In genomic region chr2:173075781-173076556, GRCh38 we compare ENCODE assay signal across 8 cellular contexts. TPM values are rescaled to one million over a fixed set of nuclear protein-coding genes. Genes with fewer than 3 reads are reported as not detected.
A peak's percentile ranks its signal among the peaks of the same experiment; 100 is the strongest.
DNase-seq lines count a peak whose midpoint lies in the region; ATAC-seq, FAIRE-seq and TF ChIP-seq lines count a peak whose summit lies in the region.

TSS of gene MAP3K20 (plus strand) at chr2:173075846. CDS start at chr2:173091032, 15,186 bp downstream.

- no peaks in the 10 kb centered on the region for H3K9me3 ChIP-seq in thymus (ENCODE audit: control insufficient read depth)

- H3K9me3 Mint-ChIP-seq in activated T-helper 17 cell treated with anti-CD3 and anti-CD28 coated beads, Interleukin-2, amount 50 U/mL, for 72 hours: no peaks in the 10 kb centered on the region
- H3K9me3 Mint-ChIP-seq in nephron: no peaks in the 10 kb centered on the region

- peaks cover 5% of the 10 kb centered on the region for H3K4me1 ChIP-seq in thymus (ENCODE audit: control insufficient read depth, insufficient read depth, low read length)

- no peak for FAIRE-seq in D721Med (lab: Jason Lieb, UNC)

- DNase-seq in D721Med (ENCODE audit: insufficient read length, low spot score) (no peak), HK-2 (ENCODE audit: unreplicated experiment) (peak; percentile 76), fibroblast of the aortic adventitia (ENCODE audit: low read depth) (peak; percentile 71)

- under 1% methylated on average over 106 of the region's 106 CpGs for WGBS in thymus

- peak within 1 kb of the TSS; percentile 80 for H3K27ac ChIP-seq in thymus (ENCODE audit: low read depth)

- peak within 1 kb of the TSS; percentile 83 for H3K4me3 Mint-ChIP-seq in activated T-helper 17 cell treated with anti-CD3 and anti-CD28 coated beads, Interleukin-2, amount 50 U/mL, for 72 hours
- H3K4me3 Mint-ChIP-seq in nephron: peak within 1 kb of the TSS; percentile 90 to 93 (median 93)

- peaks cover 28% of the 10 kb centered on the region for H3K27me3 Mint-ChIP-seq in activated T-helper 17 cell treated with anti-CD3 and anti-CD28 coated beads, Interleukin-2, amount 50 U/mL, for 72 hours
- peaks cover 15% of the 10 kb centered on the region for H3K27me3 Mint-ChIP-seq in nephron (ENCODE audit: low read depth)

- H3K36me3 Mint-ChIP-seq in activated T-helper 17 cell treated with anti-CD3 and anti-CD28 coated beads, Interleukin-2, amount 50 U/mL, for 72 hours (ENCODE audit: low read depth): peaks cover 6% of the 10 kb centered on the region
- peaks cover 3% of the 10 kb centered on the region for H3K36me3 Mint-ChIP-seq in nephron (ENCODE audit: low read depth)

- peaks cover 7% of the 10 kb centered on the region for H3K4me1 Mint-ChIP-seq in activated T-helper 17 cell treated with anti-CD3 and anti-CD28 coated beads, Interleukin-2, amount 50 U/mL, for 72 hours
- peaks cover 24% of the 10 kb centered on the region for H3K4me1 Mint-ChIP-seq in nephron

- H3K36me3 ChIP-seq in thymus (ENCODE audit: control insufficient read depth, insufficient read depth): no peaks in the 10 kb centered on the region

- H3K27ac Mint-ChIP-seq in activated T-helper 17 cell treated with anti-CD3 and anti-CD28 coated beads, Interleukin-2, amount 50 U/mL, for 72 hours: peak within 1 kb of the TSS; percentile 82
- H3K27ac Mint-ChIP-seq in nephron: peak within 1 kb of the TSS; percentile 92 to 96 (median 95)

- peak within 1 kb of the TSS; percentile 79 for H3K4me3 ChIP-seq in fibroblast of the aortic adventitia (ENCODE audit: low read depth, low read length)
- H3K4me3 ChIP-seq in thymus (ENCODE audit: low read length): peak within 1 kb of the TSS; percentile 83

- ATAC-seq in GM19467 (IDR thresholded peaks at IDR 0.05; ENCODE audit: unreplicated experiment): peak; percentile 65
- ATAC-seq in activated T-helper 17 cell treated with anti-CD3 and anti-CD28 coated beads, Interleukin-2, amount 50 U/mL, for 72 hours (replicated peaks): peak; percentile 76

- H3K27me3 ChIP-seq in thymus (ENCODE audit: control insufficient read depth, insufficient read depth): no peaks in the 10 kb centered on the region

- TF ChIP-seq CTCF in D721Med (IDR thresholded peaks at IDR 0.05; ENCODE audit: insufficient read depth, missing control alignments) (peak; percentile 43), fibroblast of the aortic adventitia (IDR thresholded peaks at IDR 0.05; ENCODE audit: insufficient read depth, low read length) (peak; percentile 56), nephron (IDR thresholded peaks at IDR 0.05; ENCODE audit: unreplicated experiment in 3 of 3) (peak; percentile 32 to 46 (median 34))

TF ChIP-seq in PFSK-1, 5 proteins besides CTCF, POLR2A, EP300 and RAD21:
- TF ChIP-seq FOXP2 (optimal IDR thresholded peaks at IDR 0.05; ENCODE audit: borderline replicate concordance, extremely low read depth, extremely low read length, insufficient read depth) (peak; percentile 80), SIN3A (IDR thresholded peaks at IDR 0.05; ENCODE audit: borderline replicate concordance, insufficient read depth, low read length) (0 out of 2 replicates have a peak, but pooled peaks have one; percentile 35), TAF1 (IDR thresholded peaks at IDR 0.05; ENCODE audit: borderline replicate concordance, insufficient read depth, low read length) (no peak), POLR2AphosphoS5 (IDR thresholded peaks at IDR 0.05; ENCODE audit: low read depth, low read length) (no peak; the same call in 1 of the 2 replicates), REST (IDR thresholded peaks at IDR 0.05; ENCODE audit: insufficient read depth in 1 of 2, low read depth in 2 of 2, low read length in 2 of 2) (no peak)

RNA-seq across cellular contexts. Expression of gene MAP3K20, which starts in this region (rescaled TPM):
- polyA plus RNA-seq in PFSK-1 (2012; ENCODE audit: insufficient read length, low read depth): 34.9 TPM
- total RNA-seq in activated T-helper 17 cell treated with anti-CD3 and anti-CD28 coated beads, Interleukin-2, amount 50 U/mL, for 72 hours: 10 to 100 TPM; 11.9 to 21.9 TPM
- 53.1 and 68.2 TPM in 2 replicates for total RNA-seq in fibroblast of the aortic adventitia (ENCODE audit: low replicate concordance)
- 15.1 TPM for polyA plus RNA-seq in thymus
